14 cellular contexts compared by ENCODE assay signal in the genomic region with DNA sequence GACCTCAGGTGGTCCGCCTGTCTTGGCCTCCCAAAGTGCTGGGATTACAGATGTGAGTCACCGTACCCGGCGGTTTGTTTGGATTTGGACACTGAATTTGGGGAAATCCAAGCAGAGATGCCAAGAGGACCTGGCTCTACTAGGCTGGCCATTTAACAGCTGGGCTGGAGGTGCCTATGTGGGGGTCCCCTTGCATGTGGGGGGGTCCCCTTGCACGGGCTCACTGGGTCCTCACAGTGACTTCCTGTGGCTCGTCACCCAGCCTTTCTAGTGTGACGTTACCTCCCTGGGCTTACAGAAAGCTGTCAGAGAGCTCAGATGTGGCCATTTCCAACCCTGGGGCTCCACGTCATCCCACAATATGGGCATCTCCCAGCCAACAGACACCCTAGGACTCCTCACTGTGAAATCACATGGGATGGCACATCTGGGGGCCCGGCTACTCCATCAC. TPM values are rescaled to one million over a fixed set of nuclear protein-coding genes. Genes with fewer than 3 reads are reported as not detected.
DNase-seq lines count a peak whose midpoint lies in the region; ATAC-seq and TF ChIP-seq lines count a peak whose summit lies in the region.
"Had no signal": no experiment of that assay in that cellular context is flagged by ENCODE, and none has a peak within 500 bp of the region (broad histone marks: within the 10 kb centered on the region; RNA-seq: fewer than 3 reads in every experiment).

No MANE protein-coding gene starts in this region.

- peaks cover 24% of the 10 kb centered on the region for H3K4me1 Mint-ChIP-seq in activated naive CD4-positive, alpha-beta T cell treated with anti-CD3 and anti-CD28 coated beads for 36 hours (ENCODE audit: low read depth)
- peaks cover 20% of the 10 kb centered on the region for H3K4me1 Mint-ChIP-seq in activated CD8-positive, alpha-beta T cell treated with anti-CD3 and anti-CD28 coated beads for 36 hours (ENCODE audit: low read depth)
- peaks cover 41% of the 10 kb centered on the region for H3K4me1 Mint-ChIP-seq in stimulated activated naive CD8-positive, alpha-beta T cell treated with anti-CD3 and anti-CD28 coated beads, Interleukin-15, amount 100 ng/mL, for 72 hours

- peak; percentile 63 for DNase-seq in activated naive CD4-positive, alpha-beta T cell treated with anti-CD3 and anti-CD28 coated beads for 36 hours
- no peak for DNase-seq in activated naive CD4-positive, alpha-beta T cell (lab: John Stamatoyannopoulos, UW)
- peak; percentile 69 for DNase-seq in activated CD8-positive, alpha-beta T cell treated with anti-CD3 and anti-CD28 coated beads for 36 hours
- DNase-seq in stimulated activated naive CD8-positive, alpha-beta T cell treated with anti-CD3 and anti-CD28 coated beads, Interleukin-15, amount 100 ng/mL, for 72 hours, result peak in 1 of 2 donors; percentile 58
- DNase-seq in ureter (ENCODE audit: low spot score) (no peak), colonic mucosa (no peak)
- DNase-seq: effector CD4-positive, alpha-beta T cell; foreskin melanocyte; GM23248; kidney glomerular epithelial cell; NCI-H1930; upper lobe of right lung had no signal

- TF ChIP-seq CTCF in activated CD8-positive, alpha-beta T cell treated with anti-CD3 and anti-CD28 coated beads for 36 hours (IDR thresholded peaks at IDR 0.05), result no peak
- TF ChIP-seq CTCF in colonic mucosa (IDR thresholded peaks at IDR 0.05), result no peak

- H3K9me3 Mint-ChIP-seq in activated naive CD4-positive, alpha-beta T cell treated with anti-CD3 and anti-CD28 coated beads for 36 hours, result peaks cover 2% of the 10 kb centered on the region
- peaks cover 1% of the 10 kb centered on the region for H3K9me3 Mint-ChIP-seq in activated CD8-positive, alpha-beta T cell treated with anti-CD3 and anti-CD28 coated beads for 36 hours
- no peaks in the 10 kb centered on the region for H3K9me3 Mint-ChIP-seq in stimulated activated naive CD8-positive, alpha-beta T cell treated with anti-CD3 and anti-CD28 coated beads, Interleukin-15, amount 100 ng/mL, for 72 hours

- H3K4me3 ChIP-seq in colonic mucosa, result no peak overlapping the region
- H3K4me3 ChIP-seq: GM23248, upper lobe of right lung had no signal

- H3K4me1 ChIP-seq in colonic mucosa, result no peaks in the 10 kb centered on the region
- H3K4me1 ChIP-seq: upper lobe of right lung had no signal

- H3K36me3 Mint-ChIP-seq in activated naive CD4-positive, alpha-beta T cell treated with anti-CD3 and anti-CD28 coated beads for 36 hours (ENCODE audit: low read depth), result no peaks in the 10 kb centered on the region
- H3K36me3 Mint-ChIP-seq in activated CD8-positive, alpha-beta T cell treated with anti-CD3 and anti-CD28 coated beads for 36 hours (ENCODE audit: low read depth), result no peaks in the 10 kb centered on the region

- no peaks in the 10 kb centered on the region for H3K27me3 ChIP-seq in colonic mucosa

- peak overlapping the region; percentile 48 for H3K4me3 Mint-ChIP-seq in activated naive CD4-positive, alpha-beta T cell treated with anti-CD3 and anti-CD28 coated beads for 36 hours
- H3K4me3 Mint-ChIP-seq in activated CD8-positive, alpha-beta T cell treated with anti-CD3 and anti-CD28 coated beads for 36 hours, result peak overlapping the region; percentile 73
- peak overlapping the region; percentile 80 to 96 for H3K4me3 Mint-ChIP-seq in stimulated activated naive CD8-positive, alpha-beta T cell treated with anti-CD3 and anti-CD28 coated beads, Interleukin-15, amount 100 ng/mL, for 72 hours

- no peaks in the 10 kb centered on the region for H3K27me3 Mint-ChIP-seq in activated naive CD4-positive, alpha-beta T cell treated with anti-CD3 and anti-CD28 coated beads for 36 hours (ENCODE audit: low read depth)
- H3K27me3 Mint-ChIP-seq in activated CD8-positive, alpha-beta T cell treated with anti-CD3 and anti-CD28 coated beads for 36 hours, result no peaks in the 10 kb centered on the region
- H3K27me3 Mint-ChIP-seq in stimulated activated naive CD8-positive, alpha-beta T cell treated with anti-CD3 and anti-CD28 coated beads, Interleukin-15, amount 100 ng/mL, for 72 hours, result no peaks in the 10 kb centered on the region

- H3K27ac Mint-ChIP-seq in activated naive CD4-positive, alpha-beta T cell treated with anti-CD3 and anti-CD28 coated beads for 36 hours, result peak overlapping the region; percentile 96
- peak overlapping the region; percentile 95 for H3K27ac Mint-ChIP-seq in activated CD8-positive, alpha-beta T cell treated with anti-CD3 and anti-CD28 coated beads for 36 hours
- H3K27ac Mint-ChIP-seq in stimulated activated naive CD8-positive, alpha-beta T cell treated with anti-CD3 and anti-CD28 coated beads, Interleukin-15, amount 100 ng/mL, for 72 hours, result peak overlapping the region; percentile 96 to 100

- CTCF ChIA-PET in activated naive CD4-positive, alpha-beta T cell treated with anti-CD3 and anti-CD28 coated beads for 36 hours (lab: Charles Lee), result interaction anchor here (0.6 to 3.7 kb wide), 6 partner anchors 27 to 195 kb away, joined by 3 to 20 read pairs (median 3); no protein-coding TSS in a partner anchor
- CTCF ChIA-PET in activated CD8-positive, alpha-beta T cell treated with anti-CD3 and anti-CD28 coated beads for 36 hours (lab: Charles Lee), result interaction anchor here (0.6 to 2.7 kb wide), 9 partner anchors 26 to 308 kb away, joined by 3 to 24 read pairs (median 3); no protein-coding TSS in a partner anchor

- H3K36me3 ChIP-seq in colonic mucosa, result no peaks in the 10 kb centered on the region
- H3K36me3 ChIP-seq: upper lobe of right lung had no signal

- POLR2A ChIA-PET in activated CD8-positive, alpha-beta T cell treated with anti-CD3 and anti-CD28 coated beads for 36 hours (lab: Charles Lee), result interaction anchor here (1.2 to 1.5 kb wide), 2 partner anchors 60 to 269 kb away, joined by 4 read pairs; no protein-coding TSS in a partner anchor

- H3K27ac ChIP-seq in colonic mucosa, result no peak overlapping the region
- H3K27ac ChIP-seq: GM23248, upper lobe of right lung had no signal

- intact Hi-C loops in activated naive CD4-positive, alpha-beta T cell treated with anti-CD3 and anti-CD28 coated beads for 36 hours (cut with micrococcal nuclease), result loop anchor here (5.0 kb wide), 1 partner anchor 409 kb away; a partner anchor contains a TSS
- intact Hi-C loops in activated CD8-positive, alpha-beta T cell treated with anti-CD3 and anti-CD28 coated beads for 36 hours (cut with micrococcal nuclease), result loop anchor here (5.0 to 10.0 kb wide), 2 partner anchors 171 to 264 kb away; no protein-coding TSS in a partner anchor
- intact Hi-C loops in colonic mucosa (cut with DNase I), result no loop called here

- ATAC-seq in HG02642 (IDR thresholded peaks at IDR 0.05; ENCODE audit: poor library complexity, unreplicated experiment) (peak; percentile 10), HG03520 (IDR thresholded peaks at IDR 0.05; ENCODE audit: unreplicated experiment) (no peak)
- ATAC-seq in activated CD8-positive, alpha-beta T cell treated with anti-CD3 and anti-CD28 coated beads for 36 hours, result peak; percentile 54
- ATAC-seq in stimulated activated naive CD8-positive, alpha-beta T cell treated with anti-CD3 and anti-CD28 coated beads, Interleukin-15, amount 100 ng/mL, for 72 hours, result peak; percentile 68
- ATAC-seq: upper lobe of right lung had no signal

- no peaks in the 10 kb centered on the region for H3K9me3 ChIP-seq in colonic mucosa
- H3K9me3 ChIP-seq: upper lobe of right lung had no signal

- H3K9ac ChIP-seq in colonic mucosa (ENCODE audit: low read depth in 2 of 2, low read length in 2 of 2), result no peak overlapping the region
- H3K9ac ChIP-seq: GM23248 had no signal

RNA-seq across cellular contexts. Expression of a gene that starts 49.3 kb away (rescaled TPM):
- total RNA-seq in activated naive CD4-positive, alpha-beta T cell treated with anti-CD3 and anti-CD28 coated beads for 36 hours, result 10 to 100 TPM; 14.1 to 15.0 TPM
- total RNA-seq in activated CD8-positive, alpha-beta T cell treated with anti-CD3 and anti-CD28 coated beads for 36 hours, result 10 to 100 TPM; 21.0 to 21.1 TPM
- total RNA-seq in ureter, result 41.8 TPM
- 10 to 100 TPM; 19.7 to 24.8 TPM for total RNA-seq in colonic mucosa

Comparison
In these comparisons a context has a peak if more than half of its experiments do, and no peak if none do; other contexts are left out.
1. DNase-seq: peak in activated naive CD4-positive, alpha-beta T cell treated with anti-CD3 and anti-CD28 coated beads for 36 hours (single experiment) and activated CD8-positive, alpha-beta T cell treated with anti-CD3 and anti-CD28 coated beads for 36 hours (single experiment); none in activated naive CD4-positive, alpha-beta T cell (0 of 4), ureter (single experiment) and colonic mucosa (single experiment).
2. Peak in every context shown above with its lines, with median percentiles within 50 percentile points of each other: H3K27ac Mint-ChIP-seq and H3K4me3 Mint-ChIP-seq.